ENCODE assay signal across 20 cellular contexts in the genomic region with DNA sequence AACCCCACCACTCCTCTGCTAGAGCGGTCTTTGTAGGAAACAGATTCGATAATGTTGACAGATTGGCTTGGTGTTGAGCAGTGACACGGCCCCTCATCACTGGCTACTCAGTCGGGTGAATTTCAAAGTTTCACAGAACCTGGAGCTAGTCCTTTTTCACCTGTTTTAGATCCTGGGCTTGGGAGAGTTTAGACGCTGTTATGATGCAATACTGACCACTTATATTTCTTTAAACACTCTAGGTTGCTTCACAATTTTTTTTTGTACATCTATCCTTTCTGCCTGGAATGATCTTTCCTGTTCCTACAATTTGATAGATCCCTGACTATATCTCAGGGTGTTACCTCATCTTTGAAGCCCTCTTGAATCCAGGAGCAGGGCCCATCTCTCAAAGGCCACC.
DNase-seq lines count a peak whose midpoint lies in the region; ATAC-seq, FAIRE-seq and TF ChIP-seq lines count a peak whose summit lies in the region.
"Had no signal": no experiment of that assay in that cellular context is flagged by ENCODE, and none has a peak within 500 bp of the region (broad histone marks: within the 10 kb centered on the region; RNA-seq: fewer than 3 reads in every experiment).

No MANE protein-coding gene starts in this region.

- no peak overlapping the region for H3K4ac ChIP-seq in IMR-90 (ENCODE audit: low read depth, low read length)
- no peak overlapping the region for H3K4ac ChIP-seq in trophoblast cell (ENCODE audit: low read depth, low read length)
- no peak overlapping the region for H3K4ac ChIP-seq in mesendoderm (ENCODE audit: low read depth, low read length)

- H2AK5ac ChIP-seq in IMR-90 (ENCODE audit: low read depth, low read length) (no peak overlapping the region), trophoblast cell (ENCODE audit: low read length) (peak overlapping the region; percentile 22), mesendoderm (ENCODE audit: low read length) (no peak overlapping the region)

- POLR2A ChIA-PET in IMR-90 (lab: Charles Lee; ENCODE audit: unreplicated experiment): no interaction called here
- POLR2A ChIA-PET in K562 (lab: Yijun Ruan, JAX): no interaction called here

- H3K14ac ChIP-seq in IMR-90 (replicated peaks; ENCODE audit: low read depth, low read length) (no peak overlapping the region), trophoblast cell (ENCODE audit: low read length) (no peak overlapping the region)

- H3K56ac ChIP-seq in IMR-90 (ENCODE audit: extremely low read depth, insufficient read depth, low read length) (no peak overlapping the region), mesendoderm (ENCODE audit: low read length) (no peak overlapping the region)

- no peak for TF ChIP-seq EP300 in K562 (IDR thresholded peaks at IDR 0.05; ENCODE audit: low read length)

- H2BK12ac ChIP-seq in trophoblast cell (ENCODE audit: low read length): peak overlapping the region; percentile 82

- no peak overlapping the region for H4K8ac ChIP-seq in IMR-90 (ENCODE audit: low read depth in 2 of 2, low read length in 2 of 2)
- no peak overlapping the region for H4K8ac ChIP-seq in trophoblast cell (ENCODE audit: low read depth, low read length)
- no peak overlapping the region for H4K8ac ChIP-seq in mesendoderm (ENCODE audit: low read depth, low read length)

- H4K12ac ChIP-seq in trophoblast cell (ENCODE audit: low read depth, low read length): no peak overlapping the region

- H4K20me1 ChIP-seq in IMR-90 (ENCODE audit: insufficient read depth, low read length): no peaks in the 10 kb centered on the region
- H4K20me1 ChIP-seq in K562 (replicated peaks; ENCODE audit: control insufficient read depth, insufficient read depth, low read length): no peaks in the 10 kb centered on the region
- H4K20me1 ChIP-seq: BLaER1 treated with 17β-estradiol and CSF1 and Interleukin-3, amounts not matched to agents 10 nM and 100 nM had no signal

- H3K23ac ChIP-seq in IMR-90 (ENCODE audit: low read depth, low read length): no peak overlapping the region
- no peak overlapping the region for H3K23ac ChIP-seq in trophoblast cell (ENCODE audit: low read length)
- no peak overlapping the region for H3K23ac ChIP-seq in mesendoderm (ENCODE audit: low read length)

- no CpG with 5 or more reads among the region's 5 CpGs for WGBS in IMR-90 (ENCODE audit: extremely low coverage in 2 of 2, insufficient read length in 1 of 2), 2 experiments
- WGBS in K562 (ENCODE audit: insufficient coverage, low coverage, missing lambda C conversion rate): 0% methylated on average over 5 of the region's 5 CpGs
- WGBS in trophoblast cell (ENCODE audit: extremely low coverage, insufficient coverage, insufficient read length): no CpG with 5 or more reads among the region's 5 CpGs
- WGBS in mesendoderm (ENCODE audit: extremely low coverage, insufficient coverage, low lambda C conversion rate): no CpG with 5 or more reads among the region's 5 CpGs

- TF ChIP-seq CTCF in IMR-90 (conservative IDR thresholded peaks at IDR 0.05; ENCODE audit: low read depth, low read length) (no peak), K562 (IDR thresholded peaks at IDR 0.05 in 2 of 3, conservative IDR thresholded peaks at IDR 0.05 in 1 of 3; ENCODE audit: insufficient read depth in 2 of 3, low read depth in 1 of 3, low read length in 3 of 3) (no peak)

- no TSS peak for BruUV-seq in IMR-90 (replicated peaks; lab: Mats Ljungman, UMichigan)
- no TSS peak for BruUV-seq in K562 (replicated peaks; lab: Mats Ljungman, UMichigan)

- H2BK5ac ChIP-seq in IMR-90 (ENCODE audit: low read depth, low read length, poor library complexity, severe bottlenecking) (no peak overlapping the region), trophoblast cell (ENCODE audit: low read depth, low read length, poor library complexity) (peak overlapping the region; percentile 11), mesendoderm (ENCODE audit: low read length) (no peak overlapping the region)

- no peak overlapping the region for H2AK9ac ChIP-seq in IMR-90 (replicated peaks; ENCODE audit: low read depth, low read length, poor library complexity)

- H3K27me3 ChIP-seq in IMR-90 (ENCODE audit: control insufficient read depth, insufficient read depth, low read length): peaks cover 3% of the 10 kb centered on the region
- no peaks in the 10 kb centered on the region for H3K27me3 ChIP-seq in K562 (ENCODE audit: control insufficient read depth in 2 of 2, insufficient read depth in 2 of 2, low read length in 2 of 2)
- no peaks in the 10 kb centered on the region for H3K27me3 ChIP-seq in trophoblast cell (ENCODE audit: insufficient read depth, low read length)
- H3K27me3 ChIP-seq in mesendoderm (ENCODE audit: insufficient read depth, low read length, poor library complexity): no peaks in the 10 kb centered on the region
- H3K27me3 ChIP-seq: BLaER1 treated with 17β-estradiol and CSF1 and Interleukin-3, amounts not matched to agents 10 nM and 100 nM had no signal

- no peak for FAIRE-seq in K562 (lab: Jason Lieb, UNC)
- FAIRE-seq: A204.1, D721Med, G401.6, GM12891, GM19239 had no signal

- peaks cover 4% of the 10 kb centered on the region; the same call in 1 of the 2 replicates for H3K9me1 ChIP-seq in IMR-90 (ENCODE audit: insufficient read depth, low read length)
- H3K9me1 ChIP-seq in K562 (ENCODE audit: control insufficient read depth, insufficient read depth, low read length): no peaks in the 10 kb centered on the region

- TF ChIP-seq POLR2A in IMR-90 (IDR thresholded peaks at IDR 0.05; ENCODE audit: low read depth, low read length) (no peak), K562 (conservative IDR thresholded peaks at IDR 0.05) (no peak)

- ATAC-seq in IMR-90 (ENCODE audit: low read depth) (no peak), K562 (no peak)
- ATAC-seq: CD8-positive, alpha-beta T cell had no signal

- H3K36me3 ChIP-seq in IMR-90 (ENCODE audit: control insufficient read depth, insufficient read depth, low read length): no peaks in the 10 kb centered on the region
- no peaks in the 10 kb centered on the region for H3K36me3 ChIP-seq in K562 (ENCODE audit: control insufficient read depth, insufficient read depth, low read length)
- no peaks in the 10 kb centered on the region for H3K36me3 ChIP-seq in trophoblast cell (ENCODE audit: control insufficient read depth in 1 of 2, insufficient read depth in 2 of 2, low read length in 2 of 2)
- H3K36me3 ChIP-seq in mesendoderm (ENCODE audit: control insufficient read depth, insufficient read depth, low read length): no peaks in the 10 kb centered on the region
- H3K36me3 ChIP-seq: BLaER1 treated with 17β-estradiol and CSF1 and Interleukin-3, amounts not matched to agents 10 nM and 100 nM had no signal

- DNase-seq in IMR-90 (no peak), K562 (ENCODE audit: extremely low read depth in 1 of 4, low spot score in 3 of 4) (no peak), trophoblast cell (no peak), mesendoderm (no peak)
- no peak for DNase-seq in stimulated activated CD8-positive, alpha-beta memory T cell treated with anti-CD3 and anti-CD28 coated beads, Interleukin-4, amount 100 ng/mL, for 48 hours
- DNase-seq: 8988T; ACHN; Caco-2; Calu3; CD4-positive, alpha-beta T cell; DMS79 treated with DMSO at 0.1 percent for 48 hours; GF-D8 had no signal

- H2BK20ac ChIP-seq in IMR-90 (ENCODE audit: low read depth, low read length): no peak overlapping the region

- TF ChIP-seq RAD21 in IMR-90 (IDR thresholded peaks at IDR 0.05; ENCODE audit: low read length) (no peak), K562 (CRISPR knock-in tag; conservative IDR thresholded peaks at IDR 0.05 in 1 of 2, IDR thresholded peaks at IDR 0.05 in 1 of 2) (no peak)

- H3K79me2 ChIP-seq in K562 (ENCODE audit: control insufficient read depth, insufficient read depth, low read length) (no peaks in the 10 kb centered on the region), trophoblast cell (ENCODE audit: control insufficient read depth, insufficient read depth, low read length, poor library complexity) (no peaks in the 10 kb centered on the region), mesendoderm (ENCODE audit: control insufficient read depth, insufficient read depth, low read length) (no peaks in the 10 kb centered on the region)

- H3K4me2 ChIP-seq in IMR-90 (ENCODE audit: low read depth, low read length) (no peak overlapping the region), K562 (ENCODE audit: insufficient read depth, low read length) (no peak overlapping the region), trophoblast cell (ENCODE audit: low read length) (no peak overlapping the region), mesendoderm (ENCODE audit: low read length) (no peak overlapping the region)
- H3K4me2 ChIP-seq: BLaER1 treated with 17β-estradiol and CSF1 and Interleukin-3, amounts not matched to agents 10 nM and 100 nM had no signal

- intact Hi-C loops in IMR-90 (cut with micrococcal nuclease) (no loop called here), K562 (cut with micrococcal nuclease) (no loop called here)

- no peaks in the 10 kb centered on the region for H3K9me3 ChIP-seq in IMR-90 (ENCODE audit: control insufficient read depth, insufficient read depth, low read length)
- no peaks in the 10 kb centered on the region for H3K9me3 ChIP-seq in K562 (replicated peaks; ENCODE audit: control insufficient read depth, insufficient read depth, low read depth, low read length)
- H3K9me3 ChIP-seq in trophoblast cell (ENCODE audit: insufficient read depth, low read depth, low read length): peaks cover 4% of the 10 kb centered on the region
- H3K9me3 ChIP-seq: Caco-2 had no signal

- in situ Hi-C loops in IMR-90 (cut with MboI; ENCODE audit: low sequenced_read_pairs) (no loop called here), K562 (cut with MboI) (no loop called here)

- H3K4me1 ChIP-seq in IMR-90 (ENCODE audit: control insufficient read depth, insufficient read depth, low read length): no peaks in the 10 kb centered on the region
- H3K4me1 ChIP-seq in K562 (replicated peaks in 1 of 2; ENCODE audit: control insufficient read depth in 2 of 2, insufficient read depth in 2 of 2, low read length in 2 of 2): no peaks in the 10 kb centered on the region
- peaks cover 11 to 21% of the 10 kb centered on the region in 2 experiments for H3K4me1 ChIP-seq in trophoblast cell (ENCODE audit: control insufficient read depth in 1 of 2, insufficient read depth in 2 of 2, low read length in 2 of 2)
- no peaks in the 10 kb centered on the region for H3K4me1 ChIP-seq in mesendoderm (ENCODE audit: control insufficient read depth, low read depth, low read length)
- H3K4me1 ChIP-seq: BLaER1 treated with 17β-estradiol and CSF1 and Interleukin-3, amounts not matched to agents 10 nM and 100 nM; Caco-2 had no signal

- no peak overlapping the region for H2BK15ac ChIP-seq in IMR-90 (ENCODE audit: low read depth, low read length)
- no peak overlapping the region for H2BK15ac ChIP-seq in mesendoderm (replicated peaks; ENCODE audit: low read depth)

- no peak overlapping the region for H3K4me3 ChIP-seq in IMR-90 (ENCODE audit: insufficient read depth, low read depth, low read length)
- H3K4me3 ChIP-seq in K562: no peak overlapping the region
- H3K4me3 ChIP-seq in trophoblast cell (ENCODE audit: low read depth, low read length): no peak overlapping the region
- no peak overlapping the region for H3K4me3 ChIP-seq in mesendoderm (ENCODE audit: low read length)
- H3K4me3 ChIP-seq: BLaER1 treated with 17β-estradiol and CSF1 and Interleukin-3, amounts not matched to agents 10 nM and 100 nM had no signal

- H2BK120ac ChIP-seq in IMR-90 (ENCODE audit: low read depth, low read length): no peak overlapping the region
- H2BK120ac ChIP-seq in trophoblast cell (ENCODE audit: insufficient read depth, low read length, poor library complexity): peak overlapping the region; percentile 67
- no peak overlapping the region for H2BK120ac ChIP-seq in mesendoderm (ENCODE audit: low read depth, low read length)

- H3K18ac ChIP-seq in IMR-90 (ENCODE audit: low read depth, low read length): no peak overlapping the region
- peak overlapping the region; percentile 19 for H3K18ac ChIP-seq in trophoblast cell (ENCODE audit: low read length)
- H3K18ac ChIP-seq in mesendoderm (ENCODE audit: low read length): no peak overlapping the region

- H3K9ac ChIP-seq in IMR-90 (ENCODE audit: low read depth, low read length): no peak overlapping the region
- no peak overlapping the region for H3K9ac ChIP-seq in K562 (ENCODE audit: insufficient read depth in 1 of 2, low read depth in 2 of 2, low read length in 2 of 2)
- no peak overlapping the region for H3K9ac ChIP-seq in trophoblast cell (ENCODE audit: low read length)
- H3K9ac ChIP-seq in mesendoderm (ENCODE audit: low read length): no peak overlapping the region
- H3K9ac ChIP-seq: BLaER1 treated with 17β-estradiol and CSF1 and Interleukin-3, amounts not matched to agents 10 nM and 100 nM had no signal

- dilution Hi-C loops in IMR-90 (cut with HindIII; ENCODE audit: low sequenced_read_pairs, unreplicated experiment): no loop called here

- no peak overlapping the region for H3K27ac ChIP-seq in IMR-90 (ENCODE audit: insufficient read depth, low read length)
- H3K27ac ChIP-seq in K562 (ENCODE audit: extremely low read depth, low read depth, low read length): no peak overlapping the region
- H3K27ac ChIP-seq in trophoblast cell (ENCODE audit: low read depth, low read length): no peak overlapping the region
- H3K27ac ChIP-seq in mesendoderm (ENCODE audit: low read depth, low read length): no peak overlapping the region
- H3K27ac ChIP-seq: BLaER1 treated with 17β-estradiol and CSF1 and Interleukin-3, amounts not matched to agents 10 nM and 100 nM; C4-2B had no signal

- H3K79me1 ChIP-seq in IMR-90 (ENCODE audit: low read depth in 1 of 2, low read length in 2 of 2): no peaks in the 10 kb centered on the region
- peaks cover 25% of the 10 kb centered on the region for H3K79me1 ChIP-seq in trophoblast cell (ENCODE audit: low read length)
- H3K79me1 ChIP-seq in mesendoderm (ENCODE audit: low read length): no peaks in the 10 kb centered on the region

- H4K91ac ChIP-seq in IMR-90 (ENCODE audit: insufficient read depth, low read depth, low read length): no peak overlapping the region
- peak overlapping the region; percentile 82 for H4K91ac ChIP-seq in trophoblast cell (ENCODE audit: low read depth, low read length)

- no peak overlapping the region for H4K5ac ChIP-seq in IMR-90 (ENCODE audit: low read depth, low read length)
- H4K5ac ChIP-seq in mesendoderm (ENCODE audit: low read length): no peak overlapping the region

- H2AFZ ChIP-seq in IMR-90 (replicated peaks; ENCODE audit: low read length, poor library complexity) (no peak overlapping the region), K562 (ENCODE audit: low read depth, low read length) (no peak overlapping the region), trophoblast cell (ENCODE audit: insufficient read depth, low read length, poor library complexity) (no peak overlapping the region)

- CTCF ChIA-PET in IMR-90 (lab: Yijun Ruan, JAX) (no interaction called here), K562 (lab: Yijun Ruan, JAX; ENCODE audit: low intra/inter-chr PET ratio) (no interaction called here)
